Comparison of ENCODE assay signal across 14 cellular contexts in the genomic region with DNA sequence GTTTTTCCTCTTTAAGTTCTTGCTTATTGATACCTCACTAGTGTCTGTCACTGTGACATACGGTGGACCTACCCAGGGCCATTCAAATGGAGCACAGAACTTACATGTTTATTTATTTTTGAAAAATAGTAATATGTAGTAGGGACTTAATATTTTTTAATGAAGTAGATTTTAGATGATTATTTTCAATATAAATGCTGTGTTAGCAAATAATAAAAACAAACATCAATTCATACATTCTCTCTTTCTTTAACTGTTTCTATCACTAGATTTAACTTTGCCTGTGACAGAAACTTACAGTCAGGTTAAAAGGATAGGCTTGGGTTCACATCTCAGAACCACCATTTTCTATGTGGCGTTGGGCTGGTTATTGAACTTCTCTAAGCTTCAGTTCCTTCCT.
DNase-seq lines count a peak whose midpoint lies in the region; ATAC-seq, FAIRE-seq and TF ChIP-seq lines count a peak whose summit lies in the region.
"Had no signal": no experiment of that assay in that cellular context is flagged by ENCODE, and none has a peak within 500 bp of the region (broad histone marks: within the 10 kb centered on the region; RNA-seq: fewer than 3 reads in every experiment).

No MANE protein-coding gene starts in this region.

- H3K9me3 ChIP-seq in A549 (0 out of 3 replicates have a peak, but pooled peaks cover 4% of the 10 kb centered on the region), Panc1 (ENCODE audit: control insufficient read depth, insufficient read depth, low read depth, low read length) (no peaks in the 10 kb centered on the region), esophagus squamous epithelium (no peaks in the 10 kb centered on the region), trophoblast cell (ENCODE audit: insufficient read depth, low read depth, low read length) (no peaks in the 10 kb centered on the region)

- no peak overlapping the region for H3K9ac ChIP-seq in trophoblast cell (ENCODE audit: low read length)

- in situ Hi-C loops in Panc1 (cut with HindIII; ENCODE audit: low pct_unique_long_range_greater_than_20kb, low sequenced_read_pairs), result no loop called here

- no peak overlapping the region for H2AFZ ChIP-seq in trophoblast cell (ENCODE audit: insufficient read depth, low read length, poor library complexity)

- TF ChIP-seq EP300 in A549 (IDR thresholded peaks at IDR 0.05), result no peak

- no peak overlapping the region for H2AK5ac ChIP-seq in trophoblast cell (ENCODE audit: low read length)

- no peak overlapping the region for H4K8ac ChIP-seq in trophoblast cell (ENCODE audit: low read depth, low read length)

- TF ChIP-seq CTCF in A549 (IDR thresholded peaks at IDR 0.05) (no peak), Panc1 (IDR thresholded peaks at IDR 0.05) (no peak), esophagus squamous epithelium (IDR thresholded peaks at IDR 0.05) (no peak)

- FAIRE-seq in A549 (lab: Jason Lieb, UNC), result no peak
- FAIRE-seq: RCC 7860 had no signal

- H3K4me3 ChIP-seq in A549 (peak overlapping the region; percentile 31; the same call in 2 of the 3 replicates), Panc1 (ENCODE audit: low read depth in 2 of 2, low read length in 2 of 2) (peak overlapping the region; percentile 17 to 44; a peak in 3 of 4 replicates), esophagus squamous epithelium (peak overlapping the region in 1 of 4 donors; percentile 44), trophoblast cell (ENCODE audit: low read depth, low read length) (no peak overlapping the region)

- peaks cover 4% of the 10 kb centered on the region for H3K79me1 ChIP-seq in trophoblast cell (ENCODE audit: low read length)

- no peak overlapping the region for H2BK120ac ChIP-seq in trophoblast cell (ENCODE audit: insufficient read depth, low read length, poor library complexity)

- TF ChIP-seq RAD21 in A549 (conservative IDR thresholded peaks at IDR 0.05 in 1 of 2, IDR thresholded peaks at IDR 0.05 in 1 of 2), result no peak

- H2BK5ac ChIP-seq in trophoblast cell (ENCODE audit: low read depth, low read length, poor library complexity), result no peak overlapping the region

- H4K91ac ChIP-seq in trophoblast cell (ENCODE audit: low read depth, low read length), result no peak overlapping the region

- H3K14ac ChIP-seq in trophoblast cell (ENCODE audit: low read length), result no peak overlapping the region

- BruUV-seq in Panc1 (replicated peaks; lab: Mats Ljungman, UMichigan), result no TSS peak

- WGBS in A549 (ENCODE audit: missing lambda C conversion rate), result 76% methylated on average over 2 of the region's 2 CpGs
- WGBS in esophagus squamous epithelium, 2 donors, result 73 to 81% methylated on average over 2 of the region's 2 CpGs
- WGBS in trophoblast cell (ENCODE audit: extremely low coverage, insufficient coverage, insufficient read length), result no CpG with 5 or more reads among the region's 2 CpGs

- H3K4me1 ChIP-seq in A549 (peaks cover 28% of the 10 kb centered on the region), Panc1 (ENCODE audit: control insufficient read depth, insufficient read depth, low read length) (peaks cover 11% of the 10 kb centered on the region), esophagus squamous epithelium (peaks cover 0 to 27% (median 9%) of the 10 kb centered on the region in 3 donors), trophoblast cell (ENCODE audit: control insufficient read depth in 1 of 2, insufficient read depth in 2 of 2, low read length in 2 of 2) (peaks cover 0 to 10% of the 10 kb centered on the region in 2 experiments)

- H3K36me3 ChIP-seq in Panc1 (ENCODE audit: control insufficient read depth, insufficient read depth, low read length) (no peaks in the 10 kb centered on the region), esophagus squamous epithelium (no peaks in the 10 kb centered on the region), trophoblast cell (ENCODE audit: control insufficient read depth in 1 of 2, insufficient read depth in 2 of 2, low read length in 2 of 2) (no peaks in the 10 kb centered on the region)

- no peaks in the 10 kb centered on the region for H3K27me3 ChIP-seq in Panc1 (ENCODE audit: control insufficient read depth, insufficient read depth, low read length)
- no peaks in the 10 kb centered on the region for H3K27me3 ChIP-seq in esophagus squamous epithelium
- no peaks in the 10 kb centered on the region for H3K27me3 ChIP-seq in trophoblast cell (ENCODE audit: insufficient read depth, low read length)

- no peaks in the 10 kb centered on the region for H3K79me2 ChIP-seq in trophoblast cell (ENCODE audit: control insufficient read depth, insufficient read depth, low read length, poor library complexity)

- intact Hi-C loops in Panc1 (cut with micrococcal nuclease; ENCODE audit: unreplicated experiment), result no loop called here
- intact Hi-C loops in esophagus squamous epithelium (cut with DNase I), result no loop called here

- ATAC-seq in A549, result peak; percentile 26 to 35; a peak in 3 of 6 replicates
- peak; percentile 35; the same call in 1 of the 2 replicates for ATAC-seq in Panc1
- ATAC-seq in GM21367 (IDR thresholded peaks at IDR 0.05; ENCODE audit: unreplicated experiment), result no peak

- H2BK12ac ChIP-seq in trophoblast cell (ENCODE audit: low read length), result no peak overlapping the region

- POLR2A ChIA-PET in A549 (lab: Yijun Ruan, JAX) (interaction anchor here (0.5 kb wide), 1 partner anchor 69 kb away, joined by 3 read pairs; no protein-coding TSS in a partner anchor), Panc1 (lab: Charles Lee) (no interaction called here)

- peak overlapping the region; percentile 89 for H3K4me2 ChIP-seq in A549
- H3K4me2 ChIP-seq in trophoblast cell (ENCODE audit: low read length), result no peak overlapping the region

- CTCF ChIA-PET in A549 (lab: Yijun Ruan, JAX) (no interaction called here), Panc1 (lab: Charles Lee) (no interaction called here)

- no peak overlapping the region for H3K18ac ChIP-seq in trophoblast cell (ENCODE audit: low read length)

- H3K27ac ChIP-seq in A549, result peak overlapping the region; percentile 68 to 71
- H3K27ac ChIP-seq in Panc1 (ENCODE audit: low read length), result peak overlapping the region; percentile 48; the same call in 1 of the 2 replicates
- H3K27ac ChIP-seq in esophagus squamous epithelium, result peak overlapping the region; percentile 20 to 70 (median 58)
- H3K27ac ChIP-seq in trophoblast cell (ENCODE audit: low read depth, low read length), result peak overlapping the region; percentile 71

- no peak overlapping the region for H3K23ac ChIP-seq in trophoblast cell (ENCODE audit: low read length)

- no peak for DNase-seq in A549 (ENCODE audit: low read depth in 1 of 2, low spot score in 1 of 2)
- no peak for DNase-seq in Panc1 (ENCODE audit: low read depth, low spot score)
- DNase-seq in esophagus squamous epithelium (lab: John Stamatoyannopoulos, UW), result no peak
- DNase-seq in trophoblast cell, result no peak
- DNase-seq in DMS 273 (lab: John Stamatoyannopoulos, UW; ENCODE audit: unreplicated experiment), result no peak
- no peak for DNase-seq in NCI-H2029 treated with DMSO at 0.1 percent for 48 hours (lab: John Stamatoyannopoulos, UW)
- no peak for DNase-seq in NCI-H82 (lab: John Stamatoyannopoulos, UW)
- DNase-seq: activated effector memory CD4-positive, alpha-beta T cell treated with Interleukin-2 at 50 U/mL for 16 hours; anterior cingulate cortex; GF-D8; NCI-H1436 treated with DMSO at 0.1 percent for 48 hours; stimulated activated CD4-positive, alpha-beta T cell treated with anti-CD3 and anti-CD28 coated beads, Interleukin-15, amount 100 ng/mL, for 24 hours had no signal

- H4K12ac ChIP-seq in trophoblast cell (ENCODE audit: low read depth, low read length), result no peak overlapping the region

- TF ChIP-seq POLR2A in A549 (IDR thresholded peaks at IDR 0.05; ENCODE audit: low read length), result no peak
- TF ChIP-seq POLR2A in esophagus squamous epithelium (IDR thresholded peaks at IDR 0.05), result no peak

- H3K4ac ChIP-seq in trophoblast cell (ENCODE audit: low read depth, low read length), result no peak overlapping the region

TF ChIP-seq in A549, 52 proteins besides CTCF, POLR2A, EP300 and RAD21:
- TF ChIP-seq, protein P1, sequence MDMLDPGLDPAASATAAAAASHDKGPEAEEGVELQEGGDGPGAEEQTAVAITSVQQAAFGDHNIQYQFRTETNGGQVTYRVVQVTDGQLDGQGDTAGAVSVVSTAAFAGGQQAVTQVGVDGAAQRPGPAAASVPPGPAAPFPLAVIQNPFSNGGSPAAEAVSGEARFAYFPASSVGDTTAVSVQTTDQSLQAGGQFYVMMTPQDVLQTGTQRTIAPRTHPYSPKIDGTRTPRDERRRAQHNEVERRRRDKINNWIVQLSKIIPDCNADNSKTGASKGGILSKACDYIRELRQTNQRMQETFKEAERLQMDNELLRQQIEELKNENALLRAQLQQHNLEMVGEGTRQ (IDR thresholded peaks at IDR 0.05), result no peak
- TF ChIP-seq ZSCAN20 (CRISPR knock-in tag; IDR thresholded peaks at IDR 0.05), result peak; percentile 34; the same call in 1 of the 2 replicates
- peak; percentile 94 for TF ChIP-seq MAFK (IDR thresholded peaks at IDR 0.05; ENCODE audit: partially characterized antibody)
- TF ChIP-seq NPAS2 (CRISPR knock-in tag; IDR thresholded peaks at IDR 0.05; ENCODE audit: borderline replicate concordance), result no peak
- TF ChIP-seq RNF2 (IDR thresholded peaks at IDR 0.05; ENCODE audit: borderline replicate concordance, low read depth), result no peak
- TF ChIP-seq CBX2 (IDR thresholded peaks at IDR 0.05; ENCODE audit: borderline replicate concordance, low read depth), result no peak
- no peak for TF ChIP-seq PHF8 (IDR thresholded peaks at IDR 0.05; ENCODE audit: borderline replicate concordance, low read depth)
- 0 out of 2 replicates have a peak, but pooled peaks have one; percentile 11 for TF ChIP-seq MYC (IDR thresholded peaks at IDR 0.05; ENCODE audit: borderline replicate concordance, low read length)
- TF ChIP-seq, protein P2, sequence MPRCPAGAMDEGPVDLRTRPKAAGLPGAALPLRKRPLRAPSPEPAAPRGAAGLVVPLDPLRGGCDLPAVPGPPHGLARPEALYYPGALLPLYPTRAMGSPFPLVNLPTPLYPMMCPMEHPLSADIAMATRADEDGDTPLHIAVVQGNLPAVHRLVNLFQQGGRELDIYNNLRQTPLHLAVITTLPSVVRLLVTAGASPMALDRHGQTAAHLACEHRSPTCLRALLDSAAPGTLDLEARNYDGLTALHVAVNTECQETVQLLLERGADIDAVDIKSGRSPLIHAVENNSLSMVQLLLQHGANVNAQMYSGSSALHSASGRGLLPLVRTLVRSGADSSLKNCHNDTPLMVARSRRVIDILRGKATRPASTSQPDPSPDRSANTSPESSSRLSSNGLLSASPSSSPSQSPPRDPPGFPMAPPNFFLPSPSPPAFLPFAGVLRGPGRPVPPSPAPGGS (IDR thresholded peaks at IDR 0.05), result no peak
- no peak for TF ChIP-seq HOXB5 (CRISPR knock-in tag; IDR thresholded peaks at IDR 0.05)
TF ChIP-seq in A549: peak in this region for 3.
